ENCODE assay signal across 17 cellular contexts in the genomic region with DNA sequence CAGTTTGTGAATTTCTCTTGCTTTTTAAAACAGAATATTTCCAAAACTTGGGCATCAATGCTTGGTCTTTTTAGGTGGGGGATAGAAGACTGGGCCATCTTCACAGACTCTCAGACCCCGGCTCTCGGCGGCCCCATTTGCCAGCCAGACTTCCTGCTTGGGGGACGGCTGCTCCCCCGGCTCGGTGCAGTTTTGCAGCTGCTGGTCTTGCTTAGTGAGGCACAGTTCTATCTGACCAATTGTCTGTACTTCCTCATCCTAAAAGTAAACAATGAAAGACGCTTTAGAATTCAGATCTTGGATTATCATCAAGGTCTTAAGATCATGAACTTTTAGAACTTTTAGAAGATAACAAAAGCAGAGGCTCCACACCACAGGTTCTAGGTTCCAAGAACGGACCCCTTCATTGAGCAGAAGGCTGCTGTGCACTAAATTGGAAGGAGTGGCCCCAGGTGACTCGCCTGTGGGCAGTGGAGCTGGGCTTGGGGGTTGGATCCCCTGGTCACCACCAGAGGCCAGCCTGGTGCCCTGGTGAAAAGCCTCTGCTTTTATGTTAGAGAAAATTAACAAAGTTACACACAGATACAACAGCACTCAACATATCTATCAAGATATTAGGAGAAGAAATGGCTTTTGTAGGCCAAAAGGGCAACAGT. TPM values are rescaled to one million over a fixed set of nuclear protein-coding genes. Genes with fewer than 3 reads are reported as not detected.
DNase-seq lines count a peak whose midpoint lies in the region; ATAC-seq and TF ChIP-seq lines count a peak whose summit lies in the region.
"Had no signal": no experiment of that assay in that cellular context is flagged by ENCODE, and none has a peak within 500 bp of the region (broad histone marks: within the 10 kb centered on the region; RNA-seq: fewer than 3 reads in every experiment).

No MANE protein-coding gene starts in this region.

- H3K9me3 ChIP-seq in IMR-90 (ENCODE audit: control insufficient read depth, insufficient read depth, low read length) = no peaks in the 10 kb centered on the region
- H3K9me3 ChIP-seq: HAP-1, SK-N-SH had no signal

- CTCF ChIA-PET in IMR-90 (lab: Yijun Ruan, JAX) (interaction anchor here (0.6 kb wide), 1 partner anchor 79 kb away, joined by 4 read pairs; no protein-coding TSS in a partner anchor), activated B cell treated with CpG ODN at 0.5 μM for 24 hours (lab: Charles Lee) (interaction anchor here (0.9 to 1.5 kb wide), 3 partner anchors 20 to 60 kb away, joined by 4 to 9 read pairs (median 4); no protein-coding TSS in a partner anchor)

- H3K9me1 ChIP-seq in IMR-90 (ENCODE audit: insufficient read depth, low read length) = peaks cover 8% of the 10 kb centered on the region; the same call in 1 of the 2 replicates

- peak overlapping the region; percentile 92 for H3K27ac Mint-ChIP-seq in activated B cell treated with CpG ODN at 0.5 μM for 24 hours
- H3K27ac Mint-ChIP-seq: activated T-cell treated with anti-CD3 and anti-CD28 coated beads, Interleukin-2, amount 50 U/mL, for 72 hours had no signal

- H3K9me3 Mint-ChIP-seq in activated B cell treated with CpG ODN at 0.5 μM for 24 hours = no peaks in the 10 kb centered on the region
- H3K9me3 Mint-ChIP-seq: activated T-cell treated with anti-CD3 and anti-CD28 coated beads, Interleukin-2, amount 50 U/mL, for 72 hours had no signal

- H3K4me1 Mint-ChIP-seq in activated B cell treated with CpG ODN at 0.5 μM for 24 hours = peaks cover 37% of the 10 kb centered on the region

- in situ Hi-C loops in IMR-90 (cut with MboI; ENCODE audit: low sequenced_read_pairs) = no loop called here

- H4K8ac ChIP-seq in IMR-90 (ENCODE audit: low read depth in 2 of 2, low read length in 2 of 2) = no peak overlapping the region

- 20% methylated on average over 3 of the region's 9 CpGs; no CpG with 5 or more reads in 1 of the 2 experiments for WGBS in IMR-90 (ENCODE audit: extremely low coverage in 2 of 2, insufficient read length in 1 of 2), 2 experiments

- H3K79me1 ChIP-seq in IMR-90 (ENCODE audit: low read depth in 1 of 2, low read length in 2 of 2) = no peaks in the 10 kb centered on the region

- H3K18ac ChIP-seq in IMR-90 (ENCODE audit: low read depth, low read length) = no peak overlapping the region

- no peak overlapping the region for H3K56ac ChIP-seq in IMR-90 (ENCODE audit: extremely low read depth, insufficient read depth, low read length)

- no peak for TF ChIP-seq RAD21 in IMR-90 (IDR thresholded peaks at IDR 0.05; ENCODE audit: low read length)

- no peak overlapping the region for H3K4ac ChIP-seq in IMR-90 (ENCODE audit: low read depth, low read length)

- H3K27ac ChIP-seq in C4-2B (peak overlapping the region; percentile 66), IMR-90 (ENCODE audit: insufficient read depth, low read length) (no peak overlapping the region)

- no peak overlapping the region for H2AK5ac ChIP-seq in IMR-90 (ENCODE audit: low read depth, low read length)

- H3K9ac ChIP-seq in IMR-90 (ENCODE audit: low read depth, low read length) = no peak overlapping the region
- H3K9ac ChIP-seq: SK-N-SH had no signal

- no peak overlapping the region for H2BK20ac ChIP-seq in IMR-90 (ENCODE audit: low read depth, low read length)

- no peak overlapping the region for H4K91ac ChIP-seq in IMR-90 (ENCODE audit: insufficient read depth, low read depth, low read length)

- dilution Hi-C loops in IMR-90 (cut with HindIII; ENCODE audit: low sequenced_read_pairs, unreplicated experiment) = no loop called here

- intact Hi-C loops in IMR-90 (cut with micrococcal nuclease) (no loop called here), activated B cell treated with CpG ODN at 0.5 μM for 24 hours (cut with micrococcal nuclease) (loop anchor here (1.0 to 2.0 kb wide), 2 partner anchors 21 to 60 kb away; no protein-coding TSS in a partner anchor)

- DNase-seq in IMR-90 = no peak
- no peak for DNase-seq in activated B cell treated with CpG ODN at 0.5 μM for 24 hours
- DNase-seq in mesenteric fat pad (ENCODE audit: low spot score) = peak; percentile 68
- no peak for DNase-seq in GM10266 (ENCODE audit: extremely low spot score)
- DNase-seq in hypothalamus (lab: John Stamatoyannopoulos, UW) = no peak
- DNase-seq: activated CD4-positive, alpha-beta T cell treated with anti-CD3 and anti-CD28 coated beads for 1 hour; activated T-cell treated with anti-CD3 and anti-CD28 coated beads, Interleukin-2, amount 50 U/mL, for 72 hours; amygdala; effector CD8-positive, alpha-beta T cell; GF-D8; MM.1S; NCI-H2171; NK-92 treated with Interleukin-12 subunit alpha and Interleukin-12 subunit beta, amount 100 ng/mL, for 24 hours; SK-N-SH had no signal

- H3K4me3 Mint-ChIP-seq in activated B cell treated with CpG ODN at 0.5 μM for 24 hours = peak overlapping the region; percentile 38
- H3K4me3 Mint-ChIP-seq: activated T-cell treated with anti-CD3 and anti-CD28 coated beads, Interleukin-2, amount 50 U/mL, for 72 hours had no signal

- BruUV-seq in IMR-90 (replicated peaks; lab: Mats Ljungman, UMichigan) = no TSS peak

- no peaks in the 10 kb centered on the region for H3K27me3 ChIP-seq in IMR-90 (ENCODE audit: control insufficient read depth, insufficient read depth, low read length)

- no peaks in the 10 kb centered on the region for H3K4me1 ChIP-seq in IMR-90 (ENCODE audit: control insufficient read depth, insufficient read depth, low read length)

- no peaks in the 10 kb centered on the region for H3K36me3 ChIP-seq in IMR-90 (ENCODE audit: control insufficient read depth, insufficient read depth, low read length)

- H4K20me1 ChIP-seq in IMR-90 (ENCODE audit: insufficient read depth, low read length) = no peaks in the 10 kb centered on the region; the same call in 1 of the 2 replicates

- no peak overlapping the region for H4K5ac ChIP-seq in IMR-90 (ENCODE audit: low read depth, low read length)

- H3K4me3 ChIP-seq in IMR-90 (ENCODE audit: insufficient read depth, low read depth, low read length) = no peak overlapping the region
- H3K4me3 ChIP-seq: HAP-1 had no signal

- H2BK15ac ChIP-seq in IMR-90 (ENCODE audit: low read depth, low read length) = no peak overlapping the region

- no peak overlapping the region for H2BK120ac ChIP-seq in IMR-90 (ENCODE audit: low read depth, low read length)

- ATAC-seq in IMR-90 (ENCODE audit: low read depth) = peak; percentile 51; the same call in 1 of the 2 replicates
- ATAC-seq in activated B cell treated with CpG ODN at 0.5 μM for 24 hours (ENCODE audit: low read depth) = peak; percentile 76
- ATAC-seq in GM21786 (IDR thresholded peaks at IDR 0.05; ENCODE audit: unreplicated experiment) = no peak
- ATAC-seq: activated T-cell treated with anti-CD3 and anti-CD28 coated beads, Interleukin-2, amount 50 U/mL, for 72 hours had no signal

- H3K23ac ChIP-seq in IMR-90 (ENCODE audit: low read depth, low read length) = no peak overlapping the region

- no peak for TF ChIP-seq POLR2A in IMR-90 (IDR thresholded peaks at IDR 0.05; ENCODE audit: low read depth, low read length)

- POLR2A ChIA-PET in IMR-90 (lab: Charles Lee; ENCODE audit: unreplicated experiment) = no interaction called here
- POLR2A ChIA-PET in activated B cell treated with CpG ODN at 0.5 μM for 24 hours (lab: Charles Lee) = interaction anchor here (0.6 to 1.3 kb wide), 3 partner anchors 26 to 32 kb away, joined by 4 read pairs; a partner anchor contains a TSS

- H3K4me2 ChIP-seq in IMR-90 (ENCODE audit: low read depth, low read length) = no peak overlapping the region
- H3K4me2 ChIP-seq: SK-N-SH had no signal

- no peak overlapping the region for H3K14ac ChIP-seq in IMR-90 (replicated peaks; ENCODE audit: low read depth, low read length)

- TF ChIP-seq CTCF in C4-2B (conservative IDR thresholded peaks at IDR 0.05) = no peak; the same call in 1 of the 2 replicates
- no peak for TF ChIP-seq CTCF in IMR-90 (conservative IDR thresholded peaks at IDR 0.05; ENCODE audit: low read depth, low read length)
- no peak for TF ChIP-seq CTCF in activated B cell treated with CpG ODN at 0.5 μM for 24 hours (IDR thresholded peaks at IDR 0.05)
- no peak for TF ChIP-seq CTCF in GM10266 (IDR thresholded peaks at IDR 0.05; ENCODE audit: control insufficient read depth, insufficient read depth, low read depth, missing control alignments)

- no peak overlapping the region for H2AFZ ChIP-seq in IMR-90 (replicated peaks; ENCODE audit: low read length, poor library complexity)

- no peaks in the 10 kb centered on the region for H3K27me3 Mint-ChIP-seq in activated B cell treated with CpG ODN at 0.5 μM for 24 hours

- peaks cover 81% of the 10 kb centered on the region for H3K36me3 Mint-ChIP-seq in activated B cell treated with CpG ODN at 0.5 μM for 24 hours (ENCODE audit: low read depth)

- no peak overlapping the region for H2AK9ac ChIP-seq in IMR-90 (replicated peaks; ENCODE audit: low read depth, low read length, poor library complexity)

- no peak overlapping the region for H2BK5ac ChIP-seq in IMR-90 (ENCODE audit: low read depth, low read length, poor library complexity, severe bottlenecking)

TF ChIP-seq in IMR-90, 13 proteins besides CTCF, POLR2A, EP300 and RAD21:
- no peak for TF ChIP-seq CEBPB (IDR thresholded peaks at IDR 0.05; ENCODE audit: low read depth, low read length)
- no peak for TF ChIP-seq RFX5 (IDR thresholded peaks at IDR 0.05; ENCODE audit: low read depth, low read length)
- TF ChIP-seq NFE2L2 (IDR thresholded peaks at IDR 0.05; ENCODE audit: low read depth, low read length) = no peak
- TF ChIP-seq, protein P1, sequence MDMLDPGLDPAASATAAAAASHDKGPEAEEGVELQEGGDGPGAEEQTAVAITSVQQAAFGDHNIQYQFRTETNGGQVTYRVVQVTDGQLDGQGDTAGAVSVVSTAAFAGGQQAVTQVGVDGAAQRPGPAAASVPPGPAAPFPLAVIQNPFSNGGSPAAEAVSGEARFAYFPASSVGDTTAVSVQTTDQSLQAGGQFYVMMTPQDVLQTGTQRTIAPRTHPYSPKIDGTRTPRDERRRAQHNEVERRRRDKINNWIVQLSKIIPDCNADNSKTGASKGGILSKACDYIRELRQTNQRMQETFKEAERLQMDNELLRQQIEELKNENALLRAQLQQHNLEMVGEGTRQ (IDR thresholded peaks at IDR 0.05; ENCODE audit: low read depth, low read length) = no peak
- no peak for TF ChIP-seq MXI1 (IDR thresholded peaks at IDR 0.05; ENCODE audit: borderline replicate concordance, low read depth, low read length)
- TF ChIP-seq RCOR1 (IDR thresholded peaks at IDR 0.05; ENCODE audit: insufficient replicate concordance, low read length) = no peak

RNA-seq across cellular contexts. Expression of a gene that starts 26.7 kb away (rescaled TPM):
- total RNA-seq in IMR-90 (2012; rRNA removed) (13.6 and 14.2 TPM in 2 replicates), activated B cell treated with CpG ODN at 0.5 μM for 24 hours (118 and 135 TPM in 2 replicates), mesenteric fat pad (50.6 TPM)
- 23.6 and 24.9 TPM in 2 replicates for polyA plus RNA-seq in IMR-90 (2012; rRNA removed)
- 40.7 and 68.7 TPM in 2 replicates for polyA plus RNA-seq in IMR-90 (2012; cell fraction: cytosol; rRNA removed)
- 19.1 and 27.8 TPM in 2 replicates for polyA plus RNA-seq in IMR-90 (2012; cell fraction: nucleus; rRNA removed; ENCODE audit: low replicate concordance)
